Comparison of ENCODE assay signal across 8 cellular contexts in the genomic region with DNA sequence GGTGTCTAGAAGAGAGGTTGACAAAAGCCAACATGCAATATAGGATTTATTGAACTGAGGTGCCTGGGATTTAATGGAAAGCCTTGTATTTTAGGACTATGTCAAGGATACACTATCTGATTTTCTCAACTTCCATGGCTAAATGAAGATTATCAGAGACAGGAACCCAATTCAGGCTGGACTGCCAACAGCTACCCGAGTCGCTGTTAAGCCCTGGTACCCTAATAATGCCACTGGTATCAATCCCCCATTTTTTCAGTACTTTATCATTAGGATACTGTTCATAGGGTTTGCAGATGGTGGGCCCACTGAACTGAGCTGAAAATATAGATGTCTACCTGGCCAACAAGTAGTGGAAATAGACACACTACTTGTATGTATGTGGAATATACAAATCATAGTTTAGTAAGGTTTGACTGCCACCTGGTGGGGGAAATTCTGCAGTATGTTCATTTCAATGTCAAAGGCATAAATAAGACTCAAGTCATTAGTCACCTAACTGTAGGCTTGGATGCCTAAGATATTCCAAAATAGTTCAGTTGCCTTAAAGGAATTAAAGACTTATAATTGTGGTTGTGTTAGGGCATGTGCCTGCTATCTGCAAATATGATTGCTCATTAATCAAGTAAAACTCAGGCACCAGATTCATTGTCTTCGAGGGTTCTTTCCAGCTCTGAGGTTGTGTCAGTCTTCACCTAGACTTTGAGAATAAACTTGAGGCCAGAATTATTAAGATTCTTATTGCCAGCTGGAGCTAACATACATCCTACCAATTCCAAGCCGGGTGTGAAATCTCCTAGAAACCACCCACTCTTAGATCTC. TPM values are rescaled to one million over a fixed set of nuclear protein-coding genes. Genes with fewer than 3 reads are reported as not detected.
DNase-seq lines count a peak whose midpoint lies in the region; ATAC-seq, FAIRE-seq and TF ChIP-seq lines count a peak whose summit lies in the region.

No MANE protein-coding gene starts in this region.

- H3K36me3 ChIP-seq in hepatocyte (replicated peaks; ENCODE audit: insufficient read depth, low read depth), result no peaks in the 10 kb centered on the region

- H3K4me2 ChIP-seq in hepatocyte, result no peak overlapping the region

- H3K4me1 ChIP-seq in hepatocyte (ENCODE audit: insufficient read depth), result peaks cover 9% of the 10 kb centered on the region

- H3K9me2 ChIP-seq in hepatocyte (replicated peaks; ENCODE audit: insufficient read depth), result no peaks in the 10 kb centered on the region

- no peaks in the 10 kb centered on the region for H4K20me1 ChIP-seq in hepatocyte (ENCODE audit: insufficient read depth, poor library complexity, severe bottlenecking)

- H3K4me3 ChIP-seq in hepatocyte, result no peak overlapping the region

- TF ChIP-seq CTCF in hepatocyte (IDR thresholded peaks at IDR 0.05; ENCODE audit: poor library complexity), result peak; percentile 77

- H3K79me2 ChIP-seq in hepatocyte, result no peaks in the 10 kb centered on the region

- FAIRE-seq in RCC 7860 (lab: Jason Lieb, UNC) (peak; percentile 83), GM12892 (lab: Jason Lieb, UNC) (no peak)

- 82% methylated on average over 4 of the region's 4 CpGs for WGBS in hepatocyte (ENCODE audit: low lambda C conversion rate, missing lambda C conversion rate)

- no peaks in the 10 kb centered on the region for H3K9me3 ChIP-seq in hepatocyte (ENCODE audit: low read depth)

- H2AFZ ChIP-seq in hepatocyte, result no peak overlapping the region

- TF ChIP-seq POLR2A in GM12892 (IDR thresholded peaks at IDR 0.05; ENCODE audit: low read depth, low read length), result no peak

- ATAC-seq in GM19043 (IDR thresholded peaks at IDR 0.05; ENCODE audit: low read depth, unreplicated experiment), result peak; percentile 72
- peak; percentile 74 for ATAC-seq in HG03457 (IDR thresholded peaks at IDR 0.05; ENCODE audit: unreplicated experiment)

- DNase-seq in D341Med (ENCODE audit: low spot score) (peak; percentile 30), RCC 7860 (ENCODE audit: low spot score) (peak; percentile 60), amniotic epithelial cell (ENCODE audit: low read depth) (peak; percentile 82), hepatocyte (ENCODE audit: low spot score) (peak; percentile 88), smooth muscle cell of the brain vasculature (ENCODE audit: low read depth, low spot score) (peak; percentile 52), GM12892 (ENCODE audit: insufficient read length) (no peak)

- H3K27me3 ChIP-seq in hepatocyte, result no peaks in the 10 kb centered on the region

- H3K27ac ChIP-seq in hepatocyte, result no peak overlapping the region

RNA-seq across cellular contexts. Expression of gene NOBOX, which starts 34.1 kb away (rescaled TPM):
- total RNA-seq in hepatocyte, result 0.07 TPM in 1 of 2 replicates, not detected in the other
- polyA plus RNA-seq in hepatocyte, result 0.54 TPM in 1 of 2 replicates, not detected in the other
- polyA plus RNA-seq in GM12892 (2012; ENCODE audit: missing spikeins), result not detected
